ENCODE assay signal across 23 cellular contexts in the genomic region with DNA sequence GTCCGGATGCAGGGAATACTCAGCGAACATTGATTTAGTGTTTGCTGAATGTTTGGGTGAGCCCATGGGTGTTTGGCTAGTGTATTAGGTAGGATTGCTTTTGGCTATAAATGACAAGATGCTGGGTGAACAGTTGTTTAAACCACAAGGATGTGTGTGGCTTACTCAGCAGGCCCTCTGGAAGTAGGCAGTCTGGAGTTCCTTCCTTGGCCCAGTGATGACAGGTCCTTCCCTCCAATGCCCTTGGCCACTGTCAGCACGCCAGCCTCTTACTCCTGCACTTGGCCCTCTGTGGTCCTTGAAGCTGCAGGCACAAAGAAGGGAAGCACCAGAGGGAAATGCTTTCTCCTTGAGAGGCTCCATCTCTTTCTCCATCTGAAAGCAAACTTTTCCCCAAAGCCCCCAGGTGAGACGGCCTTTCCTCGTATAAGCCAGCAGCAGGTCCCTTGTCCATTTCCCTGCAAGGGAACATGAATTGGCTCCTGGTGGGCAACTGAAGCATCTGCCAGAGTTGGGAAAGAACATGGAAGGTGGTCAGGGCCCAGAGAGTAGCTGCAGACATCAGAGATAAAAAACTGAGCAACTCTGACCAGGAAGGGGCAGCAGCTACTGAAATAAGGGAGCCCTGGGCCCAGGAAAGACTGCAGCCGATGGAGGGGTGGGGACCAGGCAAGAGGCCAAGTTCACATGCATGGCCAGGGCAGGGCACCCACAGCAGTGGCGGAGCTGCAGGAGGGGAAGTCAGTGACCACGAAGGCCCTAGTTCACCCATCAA.
A peak's percentile ranks its signal among the peaks of the same experiment; 100 is the strongest.
DNase-seq lines count a peak whose midpoint lies in the region; ATAC-seq and TF ChIP-seq lines count a peak whose summit lies in the region.
"Had no signal": no experiment of that assay in that cellular context is flagged by ENCODE, and none has a peak within 500 bp of the region (broad histone marks: within the 10 kb centered on the region; RNA-seq: fewer than 3 reads in every experiment).

No MANE protein-coding gene starts in this region.

- CTCF ChIA-PET in A673 (lab: Charles Lee): no interaction called here

- H3K27me3 ChIP-seq in GM23338 (ENCODE audit: insufficient read depth): no peaks in the 10 kb centered on the region
- H3K27me3 ChIP-seq in A673 (replicated peaks; ENCODE audit: insufficient read depth, low read depth, low read length, poor library complexity): no peaks in the 10 kb centered on the region
- H3K27me3 ChIP-seq: neural progenitor cell, transverse colon had no signal

- POLR2A ChIA-PET in A673 (lab: Charles Lee; ENCODE audit: low non-redundant PET): no interaction called here

- H3K27me3 Mint-ChIP-seq in GM23338 (ENCODE audit: insufficient read depth, low read depth, poor library complexity): peaks cover 17% of the 10 kb centered on the region

- no peaks in the 10 kb centered on the region; the same call in 2 of the 3 replicates for H3K36me3 Mint-ChIP-seq in GM23338 (ENCODE audit: low read depth)
- H3K36me3 Mint-ChIP-seq: neural progenitor cell had no signal

- H3K4me1 ChIP-seq in GM23338 (ENCODE audit: insufficient read depth) (no peaks in the 10 kb centered on the region), A673 (ENCODE audit: insufficient read depth, low read length, poor library complexity, severe bottlenecking) (no peaks in the 10 kb centered on the region)
- H3K4me1 ChIP-seq: A549, HAP-1, transverse colon had no signal

- H3F3A ChIP-seq in GM23338 (replicated peaks; ENCODE audit: low read depth): no peaks in the 10 kb centered on the region

- DNase-seq in activated T-cell treated with anti-CD3 and anti-CD28 coated beads, Interleukin-2, amount 50 U/mL, for 48 hours: peak; percentile 26 to 41
- no peak for DNase-seq in activated T-cell treated with anti-CD3 and anti-CD28 coated beads for 4 hours
- DNase-seq in GM23338 (ENCODE audit: low spot score): no peak
- DNase-seq in left lobe of liver (ENCODE audit: low spot score): peak; percentile 23
- DNase-seq in stimulated activated CD8-positive, alpha-beta memory T cell treated with anti-CD3 and anti-CD28 coated beads, Interleukin-4, amount 100 ng/mL, for 48 hours: peak; percentile 27
- no peak for DNase-seq in CD1c-positive myeloid dendritic cell (ENCODE audit: extremely low spot score)
- DNase-seq in A673 (ENCODE audit: low spot score): no peak
- no peak for DNase-seq in GF-D8 (lab: John Stamatoyannopoulos, UW)
- DNase-seq: activated naive CD8-positive, alpha-beta T cell treated with anti-CD3 and anti-CD28 coated beads, Interleukin-2, amount 50 U/mL, for 24 hours; C1 segment of cervical spinal cord; effector CD4-positive, alpha-beta T cell; hippocampal formation; NCI-H146; NCI-H2171; NCI-H526 treated with DMSO at 0.1 percent for 48 hours; stimulated activated CD4-positive, alpha-beta T cell treated with anti-CD3 and anti-CD28 coated beads, Interleukin-4, amount 100 ng/mL, for 4 hours; transverse colon had no signal

- no peaks in the 10 kb centered on the region for H3K9me3 ChIP-seq in A673 (ENCODE audit: low read depth, low read length, poor library complexity, severe bottlenecking)
- H3K9me3 ChIP-seq: A549, HAP-1, transverse colon had no signal

- H2AFZ ChIP-seq in GM23338: peak overlapping the region; percentile 14; the same call in 1 of the 2 replicates
- H2AFZ ChIP-seq: neural progenitor cell had no signal

- TF ChIP-seq CTCF in GM23338 (conservative IDR thresholded peaks at IDR 0.05; ENCODE audit: low read depth in 2 of 2): no peak
- TF ChIP-seq CTCF in A673 (conservative IDR thresholded peaks at IDR 0.05; ENCODE audit: low read depth, low read length): no peak

- H3K4me2 ChIP-seq in GM23338: no peak overlapping the region
- H3K4me2 ChIP-seq: A549, neural progenitor cell had no signal

- intact Hi-C loops in A673 (cut with micrococcal nuclease; ENCODE audit: unreplicated experiment): no loop called here

- H3K27ac ChIP-seq in GM23338 (ENCODE audit: low read depth): no peak overlapping the region
- no peak overlapping the region for H3K27ac ChIP-seq in A673 (ENCODE audit: low read depth, low read length, poor library complexity, severe bottlenecking)
- H3K27ac ChIP-seq: A549, neural progenitor cell, transverse colon had no signal

- H3K9me3 Mint-ChIP-seq in GM23338: peaks cover 2% of the 10 kb centered on the region; the same call in 2 of the 3 replicates
- H3K9me3 Mint-ChIP-seq: activated naive CD8-positive, alpha-beta T cell treated with anti-CD3 and anti-CD28 coated beads, Interleukin-2, amount 50 U/mL, for 24 hours; activated T-helper 1 cell treated with anti-CD3 and anti-CD28 coated beads, Interleukin-12 subunit alpha, Interleukin-12 subunit beta, Interleukin-2, Interleukin-4 antibody, amounts not matched to agents 30 ng/mL and 10 ng/mL and 1 ng/mL, durations not matched to agents 14 hours and 24 hours and 36 hours; neural progenitor cell; T-helper 2 cell treated with Interferon-gamma antibody and Interleukin-4, amounts not matched to agents 5 μg/mL and 100 μg/mL, for 36 hours had no signal

- H3K4me3 Mint-ChIP-seq in GM23338: no peak overlapping the region
- H3K4me3 Mint-ChIP-seq: activated T-helper 1 cell treated with anti-CD3 and anti-CD28 coated beads, Interleukin-12 subunit alpha, Interleukin-12 subunit beta, Interleukin-2, Interleukin-4 antibody, amounts not matched to agents 30 ng/mL and 10 ng/mL and 1 ng/mL, durations not matched to agents 14 hours and 24 hours and 36 hours; neural progenitor cell; T-helper 2 cell treated with Interferon-gamma antibody and Interleukin-4, amounts not matched to agents 5 μg/mL and 100 μg/mL, for 36 hours had no signal

- no peak for ATAC-seq in GM23338
- no peak for ATAC-seq in left lobe of liver
- ATAC-seq: A549, K562 had no signal

- no peaks in the 10 kb centered on the region for H3K9me2 ChIP-seq in GM23338 (ENCODE audit: insufficient read depth)

- H3K4me3 ChIP-seq in GM23338 (no peak overlapping the region), A673 (ENCODE audit: low read depth, low read length, poor library complexity, severe bottlenecking) (no peak overlapping the region)
- H3K4me3 ChIP-seq: A549, HAP-1, K562, neural progenitor cell, transverse colon had no signal

- H3K36me3 ChIP-seq in GM23338 (ENCODE audit: insufficient read depth): no peaks in the 10 kb centered on the region
- no peaks in the 10 kb centered on the region for H3K36me3 ChIP-seq in A673 (ENCODE audit: insufficient read depth, low read length, poor library complexity, severe bottlenecking)
- H3K36me3 ChIP-seq: HAP-1, neural progenitor cell, transverse colon had no signal

- H3K4me1 Mint-ChIP-seq in GM23338: peaks cover 17% of the 10 kb centered on the region; the same call in 2 of the 3 replicates

- no peak overlapping the region for H3K27ac Mint-ChIP-seq in GM23338
- H3K27ac Mint-ChIP-seq: activated T-helper 1 cell treated with anti-CD3 and anti-CD28 coated beads, Interleukin-12 subunit alpha, Interleukin-12 subunit beta, Interleukin-2, Interleukin-4 antibody, amounts not matched to agents 30 ng/mL and 10 ng/mL and 1 ng/mL, durations not matched to agents 14 hours and 24 hours and 36 hours; neural progenitor cell; T-helper 2 cell treated with Interferon-gamma antibody and Interleukin-4, amounts not matched to agents 5 μg/mL and 100 μg/mL, for 36 hours had no signal

- BruUV-seq in A673 (replicated peaks; lab: Mats Ljungman, UMichigan): no TSS peak

- H4K20me1 ChIP-seq in GM23338 (replicated peaks; ENCODE audit: insufficient read depth): no peaks in the 10 kb centered on the region

- H3K79me2 ChIP-seq in GM23338 (replicated peaks; ENCODE audit: insufficient read depth): no peaks in the 10 kb centered on the region

TF ChIP-seq in GM23338, 12 proteins besides CTCF, POLR2A, EP300 and RAD21 (continues in another document):
- no peak for TF ChIP-seq CREB1 (CRISPR knock-in tag; IDR thresholded peaks at IDR 0.05; ENCODE audit: low read depth)

Comparison
In these comparisons a context has a peak if more than half of its experiments do, and no peak if none do; other contexts are left out.
1. DNase-seq: peak in activated T-cell treated with anti-CD3 and anti-CD28 coated beads, Interleukin-2, amount 50 U/mL, for 48 hours (2 of 2), left lobe of liver (single experiment) and stimulated activated CD8-positive, alpha-beta memory T cell treated with anti-CD3 and anti-CD28 coated beads, Interleukin-4, amount 100 ng/mL, for 48 hours (single experiment); none in activated T-cell treated with anti-CD3 and anti-CD28 coated beads for 4 hours (single experiment), GM23338 (single experiment), CD1c-positive myeloid dendritic cell (single experiment), A673 (single experiment) and GF-D8 (single experiment).